ENCODE assay signal across 27 cellular contexts in genomic region chr16:88415381-88416323, GRCh38. TPM values are rescaled to one million over a fixed set of nuclear protein-coding genes. Genes with fewer than 3 reads are reported as not detected.
A peak's percentile ranks its signal among the peaks of the same experiment; 100 is the strongest.
DNase-seq lines count a peak whose midpoint lies in the region; ATAC-seq and TF ChIP-seq lines count a peak whose summit lies in the region.
"Had no signal": no experiment of that assay in that cellular context is flagged by ENCODE, and none has a peak within 500 bp of the region (broad histone marks: within the 10 kb centered on the region; RNA-seq: fewer than 3 reads in every experiment).

No MANE protein-coding gene starts in this region.

- no peaks in the 10 kb centered on the region for H3K36me3 Mint-ChIP-seq in H9 (ENCODE audit: insufficient read depth in 1 of 3, low read depth in 3 of 3)
- no peaks in the 10 kb centered on the region for H3K36me3 Mint-ChIP-seq in neural crest cell (ENCODE audit: low read depth)
- H3K36me3 Mint-ChIP-seq in natural killer cell: no peaks in the 10 kb centered on the region
- H3K36me3 Mint-ChIP-seq: activated naive CD4-positive, alpha-beta T cell treated with anti-CD3 and anti-CD28 coated beads, Interleukin-2, amount 50 U/mL, for 24 hours; CD4-positive, CD25-positive, alpha-beta regulatory T cell; mesothelial cell of epicardium; naive thymus-derived CD8-positive, alpha-beta T cell; WTC11 had no signal

- H3K27ac ChIP-seq in H9 (ENCODE audit: insufficient read length, low read depth, low read length) (no peak overlapping the region), WERI-Rb-1 (no peak overlapping the region), spleen (no peak overlapping the region)
- H3K27ac ChIP-seq: cardiac muscle cell, coronary artery, esophagus muscularis mucosa, KMS-11, pancreas, thyroid gland had no signal

- no peaks in the 10 kb centered on the region for H3K27me3 ChIP-seq in H9 (ENCODE audit: insufficient read depth, low read length)
- no peaks in the 10 kb centered on the region for H3K27me3 ChIP-seq in WERI-Rb-1 (ENCODE audit: insufficient read depth, low read depth, severe bottlenecking)
- H3K27me3 ChIP-seq in spleen (replicated peaks in 1 of 7): peaks cover 0 to 25% (median 0%) of the 10 kb centered on the region in 7 donors
- H3K27me3 ChIP-seq: cardiac muscle cell, esophagus muscularis mucosa, pancreas, thyroid gland had no signal

- no peaks in the 10 kb centered on the region for H4K20me1 ChIP-seq in H9 (ENCODE audit: control insufficient read depth, insufficient read depth, insufficient read length)

- H2AFZ ChIP-seq in H9 (ENCODE audit: low read length): no peak overlapping the region

- no peak overlapping the region for H2BK15ac ChIP-seq in H9 (ENCODE audit: low read depth, low read length)

- WGBS in H9 (ENCODE audit: extremely low coverage, insufficient read length, low lambda C conversion rate): no CpG with 5 or more reads among the region's 34 CpGs
- WGBS in spleen, 5 donors: 77 to 86% (median 80%) methylated on average over 25 to 34 of the region's 34 CpGs

- no peak overlapping the region for H3K4me3 Mint-ChIP-seq in H9
- H3K4me3 Mint-ChIP-seq in neural crest cell: no peak overlapping the region
- no peak overlapping the region for H3K4me3 Mint-ChIP-seq in natural killer cell
- H3K4me3 Mint-ChIP-seq: activated naive CD4-positive, alpha-beta T cell treated with anti-CD3 and anti-CD28 coated beads, Interleukin-2, amount 50 U/mL, for 24 hours; activated T-helper 1 cell treated with anti-CD3 and anti-CD28 coated beads, Interleukin-12 subunit alpha, Interleukin-12 subunit beta, Interleukin-2, Interleukin-4 antibody, amounts not matched to agents 30 ng/mL and 10 ng/mL and 1 ng/mL, durations not matched to agents 14 hours and 24 hours and 36 hours; CD4-positive, CD25-positive, alpha-beta regulatory T cell; mesothelial cell of epicardium; naive thymus-derived CD8-positive, alpha-beta T cell; stimulated activated naive CD8-positive, alpha-beta T cell treated with anti-CD3 and anti-CD28 coated beads, Interleukin-15, amount 100 ng/mL, for 72 hours; WTC11 had no signal

- H3K4me1 ChIP-seq in H9 (ENCODE audit: insufficient read depth, low read length) (no peaks in the 10 kb centered on the region), spleen (peaks cover 0 to 15% (median 0%) of the 10 kb centered on the region in 6 donors)
- H3K4me1 ChIP-seq: esophagus muscularis mucosa, pancreas, thyroid gland had no signal

- H3K9me3 Mint-ChIP-seq in H9: no peaks in the 10 kb centered on the region
- no peaks in the 10 kb centered on the region for H3K9me3 Mint-ChIP-seq in neural crest cell
- H3K9me3 Mint-ChIP-seq in natural killer cell: no peaks in the 10 kb centered on the region
- H3K9me3 Mint-ChIP-seq: activated naive CD4-positive, alpha-beta T cell treated with anti-CD3 and anti-CD28 coated beads, Interleukin-2, amount 50 U/mL, for 24 hours; activated T-helper 1 cell treated with anti-CD3 and anti-CD28 coated beads, Interleukin-12 subunit alpha, Interleukin-12 subunit beta, Interleukin-2, Interleukin-4 antibody, amounts not matched to agents 30 ng/mL and 10 ng/mL and 1 ng/mL, durations not matched to agents 14 hours and 24 hours and 36 hours; mesothelial cell of epicardium; naive thymus-derived CD8-positive, alpha-beta T cell; stimulated activated naive CD8-positive, alpha-beta T cell treated with anti-CD3 and anti-CD28 coated beads, Interleukin-15, amount 100 ng/mL, for 72 hours; WTC11 had no signal

- H3K23me2 ChIP-seq in H9 (ENCODE audit: insufficient read length, low read depth, low read length, poor library complexity, severe bottlenecking): no peaks in the 10 kb centered on the region

- no peak overlapping the region for H4K5ac ChIP-seq in H9 (ENCODE audit: insufficient read length, low read depth, low read length)

- H2BK12ac ChIP-seq in H9 (ENCODE audit: insufficient read length, low read depth, low read length): no peak overlapping the region

- in situ Hi-C loops in GM13976 (cut with MboI; ENCODE audit: low sequenced_read_pairs, unreplicated experiment): no loop called here

- no peak overlapping the region for H3K4ac ChIP-seq in H9 (ENCODE audit: low read depth, low read length)

- no peak overlapping the region for H2BK20ac ChIP-seq in H9 (ENCODE audit: low read depth, low read length, poor library complexity, severe bottlenecking)

- no peak overlapping the region for H2AK5ac ChIP-seq in H9 (ENCODE audit: insufficient read length, low read length)

- intact Hi-C loops in natural killer cell (cut with micrococcal nuclease) (no loop called here), spleen (cut with DNase I; ENCODE audit: low total_unique reads) (no loop called here)

- no peak overlapping the region for H3K56ac ChIP-seq in H9 (ENCODE audit: insufficient read length, low read depth, low read length)

- DNase-seq in H9 (no peak), NCI-H146 treated with DMSO at 0.1 percent for 48 hours (lab: John Stamatoyannopoulos, UW; ENCODE audit: unreplicated experiment) (peak; percentile 22), WERI-Rb-1 (peak; percentile 14), neural crest cell (ENCODE audit: low read depth, low spot score) (no peak), natural killer cell (no peak), GM13976 (ENCODE audit: low spot score) (no peak), spleen (no peak)
- DNase-seq: anterior cingulate cortex; CD4-positive, CD25-positive, alpha-beta regulatory T cell; GDM1; left ventricle myocardium superior; naive thymus-derived CD8-positive, alpha-beta T cell; NCI-H2029; pancreas; right cardiac atrium; stimulated activated CD4-positive, alpha-beta T cell treated with anti-CD3 and anti-CD28 coated beads, Interleukin-15, amount 100 ng/mL, for 24 hours; stimulated activated naive CD8-positive, alpha-beta T cell treated with anti-CD3 and anti-CD28 coated beads, Interleukin-15, amount 100 ng/mL, for 72 hours; T-helper 9 cell; thyroid gland had no signal

- no peak overlapping the region for H2BK120ac ChIP-seq in H9 (ENCODE audit: low read depth, low read length, poor library complexity, severe bottlenecking)

- TF ChIP-seq CTCF in H9 (conservative IDR thresholded peaks at IDR 0.05) (no peak), WERI-Rb-1 (IDR thresholded peaks at IDR 0.05; ENCODE audit: low read depth, low read length) (no peak), neural crest cell (conservative IDR thresholded peaks at IDR 0.05) (no peak), natural killer cell (IDR thresholded peaks at IDR 0.05) (no peak), GM13976 (IDR thresholded peaks at IDR 0.05; ENCODE audit: borderline replicate concordance, control extremely low read depth, extremely low read depth, insufficient read depth, missing control alignments) (no peak), spleen (IDR thresholded peaks at IDR 0.05 in 8 of 11, conservative IDR thresholded peaks at IDR 0.05 in 3 of 11) (no peak)

- no peak for ATAC-seq in natural killer cell
- ATAC-seq: left ventricle myocardium superior; naive thymus-derived CD8-positive, alpha-beta T cell; pancreas; right cardiac atrium; stimulated activated naive CD8-positive, alpha-beta T cell treated with anti-CD3 and anti-CD28 coated beads, Interleukin-15, amount 100 ng/mL, for 72 hours; WTC11 had no signal

- no peak overlapping the region for H3K9ac ChIP-seq in H9 (ENCODE audit: extremely low read depth, insufficient read length, low read length)
- H3K9ac ChIP-seq: KMS-11 had no signal

- no peaks in the 10 kb centered on the region for H3K9me3 ChIP-seq in H9 (ENCODE audit: control insufficient read depth, low read depth, low read length)
- no peaks in the 10 kb centered on the region for H3K9me3 ChIP-seq in WERI-Rb-1 (ENCODE audit: severe bottlenecking)
- H3K9me3 ChIP-seq in spleen: no peaks in the 10 kb centered on the region
- H3K9me3 ChIP-seq: esophagus muscularis mucosa, pancreas, thyroid gland had no signal

- H3K4me1 Mint-ChIP-seq in H9 (no peaks in the 10 kb centered on the region), neural crest cell (no peaks in the 10 kb centered on the region), natural killer cell (no peaks in the 10 kb centered on the region)
- H3K4me1 Mint-ChIP-seq: activated naive CD4-positive, alpha-beta T cell treated with anti-CD3 and anti-CD28 coated beads, Interleukin-2, amount 50 U/mL, for 24 hours; CD4-positive, CD25-positive, alpha-beta regulatory T cell; naive thymus-derived CD8-positive, alpha-beta T cell; stimulated activated naive CD8-positive, alpha-beta T cell treated with anti-CD3 and anti-CD28 coated beads, Interleukin-15, amount 100 ng/mL, for 72 hours; WTC11 had no signal

- no peak overlapping the region for H3K4me3 ChIP-seq in WERI-Rb-1 (ENCODE audit: low read depth, low read length)
- H3K4me3 ChIP-seq in spleen: no peak overlapping the region
- H3K4me3 ChIP-seq: cardiac muscle cell, coronary artery, esophagus muscularis mucosa, pancreas, thyroid gland had no signal

- no peak overlapping the region for H4K91ac ChIP-seq in H9 (ENCODE audit: insufficient read length, low read depth, low read length)

- H3K27me3 Mint-ChIP-seq in H9 (ENCODE audit: low read depth) (no peaks in the 10 kb centered on the region; the same call in 1 of the 2 replicates), neural crest cell (ENCODE audit: low read depth) (no peaks in the 10 kb centered on the region), natural killer cell (ENCODE audit: low read depth in 2 of 2) (no peaks in the 10 kb centered on the region)
- H3K27me3 Mint-ChIP-seq: CD4-positive, CD25-positive, alpha-beta regulatory T cell; stimulated activated naive CD8-positive, alpha-beta T cell treated with anti-CD3 and anti-CD28 coated beads, Interleukin-15, amount 100 ng/mL, for 72 hours had no signal

- H3K36me3 ChIP-seq in WERI-Rb-1 (no peaks in the 10 kb centered on the region), spleen (no peaks in the 10 kb centered on the region)
- H3K36me3 ChIP-seq: cardiac muscle cell, esophagus muscularis mucosa, pancreas, thyroid gland had no signal

- no peaks in the 10 kb centered on the region for H3K79me2 ChIP-seq in H9 (ENCODE audit: insufficient read depth, low read length)

- no peak overlapping the region for H2BK5ac ChIP-seq in H9 (ENCODE audit: insufficient read length, low read length)

- H4K8ac ChIP-seq in H9 (replicated peaks; ENCODE audit: insufficient read length, low read depth, low read length): no peak overlapping the region

- H3K23ac ChIP-seq in H9 (ENCODE audit: insufficient read length, low read depth, low read length): no peak overlapping the region

- no peak overlapping the region for H3K4me2 ChIP-seq in H9 (ENCODE audit: insufficient read depth, insufficient read length, low read length)
- H3K4me2 ChIP-seq: KMS-11 had no signal

- no peak for TF ChIP-seq POLR2A in spleen (IDR thresholded peaks at IDR 0.05)

- H3K27ac Mint-ChIP-seq in H9: peak overlapping the region in 2 of 3 experiments; percentile 23 to 84; a peak in 1 of 7 replicates
- H3K27ac Mint-ChIP-seq in neural crest cell (ENCODE audit: unreplicated experiment): peak overlapping the region; percentile 87
- no peak overlapping the region for H3K27ac Mint-ChIP-seq in natural killer cell
- H3K27ac Mint-ChIP-seq: activated naive CD4-positive, alpha-beta T cell treated with anti-CD3 and anti-CD28 coated beads, Interleukin-2, amount 50 U/mL, for 24 hours; activated T-helper 1 cell treated with anti-CD3 and anti-CD28 coated beads, Interleukin-12 subunit alpha, Interleukin-12 subunit beta, Interleukin-2, Interleukin-4 antibody, amounts not matched to agents 30 ng/mL and 10 ng/mL and 1 ng/mL, durations not matched to agents 14 hours and 24 hours and 36 hours; mesothelial cell of epicardium; naive thymus-derived CD8-positive, alpha-beta T cell; stimulated activated naive CD8-positive, alpha-beta T cell treated with anti-CD3 and anti-CD28 coated beads, Interleukin-15, amount 100 ng/mL, for 72 hours; WTC11 had no signal

- H3K18ac ChIP-seq in H9 (ENCODE audit: insufficient read length, low read depth, low read length): no peak overlapping the region

- H3K14ac ChIP-seq in H9 (ENCODE audit: insufficient read depth, low read length): no peak overlapping the region; the same call in 1 of the 2 replicates

- no peak overlapping the region for H3T11ph ChIP-seq in H9 (ENCODE audit: low read length)

- H3K79me1 ChIP-seq in H9 (ENCODE audit: insufficient read depth, low read depth, low read length, poor library complexity, severe bottlenecking): no peaks in the 10 kb centered on the region

RNA-seq across cellular contexts. Expression of gene ZNF469, which starts 32.9 kb away (rescaled TPM):
- 4.4 TPM in 2 replicates for total RNA-seq in H9 (2021)
- total RNA-seq in neural crest cell: 0.52 and 0.58 TPM in 2 replicates
- total RNA-seq in natural killer cell: 1 to 10 TPM; 4.5 to 5.8 (median 4.9) TPM
- 1 to 10 TPM; 2.4 to 8.0 (median 4.0) TPM for total RNA-seq in spleen
- polyA plus RNA-seq in spleen: under 1 TPM; 0.27 to 0.96 (median 0.35) TPM

RNA-seq across cellular contexts. Expression of gene ZFPM1, which starts 37.4 kb away (rescaled TPM):
- 3.6 and 4.7 TPM in 2 replicates for total RNA-seq in H9 (2021)
- 11.1 and 11.2 TPM in 2 replicates for total RNA-seq in neural crest cell
- total RNA-seq in natural killer cell: 10 to 100 TPM; 56.3 to 71.0 (median 64.6) TPM
- 10 to 100 TPM in 4 of 7 donors, 1 to 10 TPM in 3; 4.5 to 25.3 (median 16.2) TPM for total RNA-seq in spleen
- 10 to 100 TPM in 1 of 3 donors, 1 to 10 TPM in 2; 2.3 to 10.2 (median 2.8) TPM for polyA plus RNA-seq in spleen

Comparison
In these comparisons a context has a peak if more than half of its experiments do, and no peak if none do; other contexts are left out.
1. DNase-seq: peak in NCI-H146 treated with DMSO at 0.1 percent for 48 hours (single experiment) and WERI-Rb-1 (single experiment); none in H9 (single experiment), neural crest cell (single experiment), natural killer cell (single experiment), GM13976 (single experiment) and spleen (single experiment).
2. H3K27ac Mint-ChIP-seq: peak in H9 (2 of 3) and neural crest cell (single experiment); none in natural killer cell (0 of 2).